ENCODE assay signal across 13 cellular contexts in genomic region chr5:80220268-80220897, GRCh38. TPM values are rescaled to one million over a fixed set of nuclear protein-coding genes. Genes with fewer than 3 reads are reported as not detected.
A peak's percentile ranks its signal among the peaks of the same experiment; 100 is the strongest.
DNase-seq lines count a peak whose midpoint lies in the region; ATAC-seq and TF ChIP-seq lines count a peak whose summit lies in the region.
"Had no signal": no experiment of that assay in that cellular context is flagged by ENCODE, and none has a peak within 500 bp of the region (broad histone marks: within the 10 kb centered on the region; RNA-seq: fewer than 3 reads in every experiment).

No MANE protein-coding gene starts in this region.

- POLR2A ChIA-PET in CD4-positive, alpha-beta memory T cell (lab: Charles Lee; ENCODE audit: partially characterized antibody), result interaction anchor here (0.7 to 1.8 kb wide), 2 partner anchors 34 to 35 kb away, joined by 3 to 5 read pairs; partner anchors contain the start of gene SERINC5
- POLR2A ChIA-PET in activated CD8-positive, alpha-beta T cell treated with anti-CD3 and anti-CD28 coated beads, Interleukin-2, amount 10 ng/mL, durations not matched to agents 7 days and 5 days (lab: Charles Lee), result no interaction called here

- no peak for ATAC-seq in activated CD8-positive, alpha-beta T cell treated with anti-CD3 and anti-CD28 coated beads, Interleukin-2, amount 10 ng/mL, durations not matched to agents 7 days and 5 days
- ATAC-seq in omental fat pad (ENCODE audit: low FRiP score) (no peak), HG03095 (IDR thresholded peaks at IDR 0.05; ENCODE audit: unreplicated experiment) (no peak)

- H3K27ac ChIP-seq in CD4-positive, alpha-beta memory T cell (ENCODE audit: low read depth, low read length), result no peak overlapping the region
- peak overlapping the region; percentile 41 to 56 for H3K27ac ChIP-seq in liver (ENCODE audit: low read depth in 1 of 2, low read length in 2 of 2)
- H3K27ac ChIP-seq: KMS-11, sigmoid colon, thoracic aorta had no signal

- H3K36me3 Mint-ChIP-seq in CD4-positive, alpha-beta memory T cell, result peaks cover 41 to 54% of the 10 kb centered on the region in 2 donors
- peaks cover 45% of the 10 kb centered on the region for H3K36me3 Mint-ChIP-seq in activated CD8-positive, alpha-beta T cell treated with anti-CD3 and anti-CD28 coated beads, Interleukin-2, amount 10 ng/mL, durations not matched to agents 7 days and 5 days (ENCODE audit: low read depth)

- H3K27me3 Mint-ChIP-seq in CD4-positive, alpha-beta memory T cell, result no peaks in the 10 kb centered on the region
- no peaks in the 10 kb centered on the region for H3K27me3 Mint-ChIP-seq in activated CD8-positive, alpha-beta T cell treated with anti-CD3 and anti-CD28 coated beads, Interleukin-2, amount 10 ng/mL, durations not matched to agents 7 days and 5 days (ENCODE audit: low read depth)
- H3K27me3 Mint-ChIP-seq: CD8-positive, alpha-beta memory T cell had no signal

- H3K9ac ChIP-seq in liver (ENCODE audit: low read depth in 1 of 2, low read length in 2 of 2), result no peak overlapping the region
- H3K9ac ChIP-seq: KMS-11 had no signal

- TF ChIP-seq CTCF in liver (IDR thresholded peaks at IDR 0.05; ENCODE audit: low read depth, low read length, missing input control), result no peak
- TF ChIP-seq CTCF in omental fat pad (IDR thresholded peaks at IDR 0.05), result no peak

- peaks cover 6% of the 10 kb centered on the region for H3K36me3 ChIP-seq in CD4-positive, alpha-beta memory T cell (ENCODE audit: insufficient read depth, low read length)
- no peaks in the 10 kb centered on the region for H3K36me3 ChIP-seq in liver (ENCODE audit: control insufficient read depth in 4 of 4, insufficient read depth in 3 of 4, low read depth in 1 of 4, low read length in 3 of 4)
- H3K36me3 ChIP-seq: sigmoid colon, thoracic aorta had no signal

- no peaks in the 10 kb centered on the region for H3K27me3 ChIP-seq in CD4-positive, alpha-beta memory T cell (ENCODE audit: insufficient read depth, low read length)
- no peaks in the 10 kb centered on the region for H3K27me3 ChIP-seq in liver (ENCODE audit: control insufficient read depth in 4 of 4, insufficient read depth in 4 of 4, low read length in 3 of 4)
- H3K27me3 ChIP-seq: sigmoid colon had no signal

- no peak for DNase-seq in CD4-positive, alpha-beta memory T cell
- DNase-seq in Jurkat, Clone E6-1 (ENCODE audit: low read depth, low spot score), result peak; percentile 63
- no peak for DNase-seq in activated CD8-positive, alpha-beta T cell treated with anti-CD3 and anti-CD28 coated beads, Interleukin-2, amount 10 ng/mL, durations not matched to agents 7 days and 5 days
- no peak for DNase-seq in omental fat pad (ENCODE audit: low spot score)
- no peak for DNase-seq in NCI-H2171 treated with DMSO at 0.1 percent for 48 hours (lab: John Stamatoyannopoulos, UW)
- DNase-seq in stimulated activated CD4-positive, alpha-beta T cell treated with anti-CD3 and anti-CD28 coated beads, Interleukin-2, amount 100 ng/mL, for 48 hours, result no peak
- DNase-seq: CD8-positive, alpha-beta memory T cell; effector CD4-positive, alpha-beta T cell; sigmoid colon had no signal

- WGBS in liver, result 94% methylated on average over 5 of the region's 5 CpGs

- intact Hi-C loops in CD4-positive, alpha-beta memory T cell (cut with micrococcal nuclease), result no loop called here

- H3K9me3 Mint-ChIP-seq in CD4-positive, alpha-beta memory T cell, result no peaks in the 10 kb centered on the region
- peaks cover 2% of the 10 kb centered on the region for H3K9me3 Mint-ChIP-seq in activated CD8-positive, alpha-beta T cell treated with anti-CD3 and anti-CD28 coated beads, Interleukin-2, amount 10 ng/mL, durations not matched to agents 7 days and 5 days (ENCODE audit: insufficient read depth)
- H3K9me3 Mint-ChIP-seq: CD8-positive, alpha-beta memory T cell had no signal

- H3K4me3 Mint-ChIP-seq in CD4-positive, alpha-beta memory T cell, result peak overlapping the region in 5 of 8 donors; percentile 39 to 63 (median 44)
- no peak overlapping the region for H3K4me3 Mint-ChIP-seq in activated CD8-positive, alpha-beta T cell treated with anti-CD3 and anti-CD28 coated beads, Interleukin-2, amount 10 ng/mL, durations not matched to agents 7 days and 5 days

- CTCF ChIA-PET in CD4-positive, alpha-beta memory T cell (lab: Charles Lee; ENCODE audit: partially characterized antibody), result no interaction called here
- CTCF ChIA-PET in activated CD8-positive, alpha-beta T cell treated with anti-CD3 and anti-CD28 coated beads, Interleukin-2, amount 10 ng/mL, durations not matched to agents 7 days and 5 days (lab: Charles Lee), result interaction anchor here (1.3 kb wide), 1 partner anchor 11 kb away, joined by 3 read pairs; no protein-coding TSS in a partner anchor

- peak overlapping the region; percentile 60 to 99 (median 80) for H3K27ac Mint-ChIP-seq in CD4-positive, alpha-beta memory T cell
- peak overlapping the region; percentile 55 for H3K27ac Mint-ChIP-seq in activated CD8-positive, alpha-beta T cell treated with anti-CD3 and anti-CD28 coated beads, Interleukin-2, amount 10 ng/mL, durations not matched to agents 7 days and 5 days

- H3K4me3 ChIP-seq in CD4-positive, alpha-beta memory T cell (ENCODE audit: low read length in 2 of 2), result no peak overlapping the region
- no peak overlapping the region for H3K4me3 ChIP-seq in Jurkat, Clone E6-1 (ENCODE audit: low read length)
- H3K4me3 ChIP-seq in liver (ENCODE audit: low read depth in 1 of 3, low read length in 3 of 3), result no peak overlapping the region
- H3K4me3 ChIP-seq: sigmoid colon, thoracic aorta had no signal

- H3K4me1 Mint-ChIP-seq in CD4-positive, alpha-beta memory T cell, result peaks cover 56 to 80% (median 68%) of the 10 kb centered on the region in 4 donors
- peaks cover 61% of the 10 kb centered on the region for H3K4me1 Mint-ChIP-seq in activated CD8-positive, alpha-beta T cell treated with anti-CD3 and anti-CD28 coated beads, Interleukin-2, amount 10 ng/mL, durations not matched to agents 7 days and 5 days (ENCODE audit: low read depth)

- no peaks in the 10 kb centered on the region for H3K9me3 ChIP-seq in CD4-positive, alpha-beta memory T cell (ENCODE audit: control insufficient read depth in 1 of 2, low read length in 2 of 2)
- H3K9me3 ChIP-seq in liver (ENCODE audit: control insufficient read depth in 4 of 4, low read length in 3 of 4), result no peaks in the 10 kb centered on the region
- H3K9me3 ChIP-seq: sigmoid colon, thoracic aorta had no signal

- TF ChIP-seq RAD21 in liver (IDR thresholded peaks at IDR 0.05), result no peak

- H3K4me1 ChIP-seq in CD4-positive, alpha-beta memory T cell (ENCODE audit: insufficient read depth, low read length), result peaks cover 80% of the 10 kb centered on the region
- peaks cover 11 to 48% (median 39%) of the 10 kb centered on the region in 4 donors for H3K4me1 ChIP-seq in liver (ENCODE audit: control insufficient read depth in 4 of 4, insufficient read depth in 4 of 4, low read length in 3 of 4)

TF ChIP-seq in liver, 16 proteins besides CTCF, POLR2A, EP300 and RAD21:
- TF ChIP-seq HNF4A (conservative IDR thresholded peaks at IDR 0.05) (no peak), FOXA2 (IDR thresholded peaks at IDR 0.05) (no peak), NR2F2 (IDR thresholded peaks at IDR 0.05) (no peak), REST (IDR thresholded peaks at IDR 0.05) (no peak), YY1 (IDR thresholded peaks at IDR 0.05) (no peak), RXRA (IDR thresholded peaks at IDR 0.05) (no peak), EGR1 (IDR thresholded peaks at IDR 0.05; ENCODE audit: low read depth in 2 of 2) (no peak)
- TF ChIP-seq, protein P1, sequence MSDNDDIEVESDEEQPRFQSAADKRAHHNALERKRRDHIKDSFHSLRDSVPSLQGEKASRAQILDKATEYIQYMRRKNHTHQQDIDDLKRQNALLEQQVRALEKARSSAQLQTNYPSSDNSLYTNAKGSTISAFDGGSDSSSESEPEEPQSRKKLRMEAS (IDR thresholded peaks at IDR 0.05), result no peak
- TF ChIP-seq, protein P2, sequence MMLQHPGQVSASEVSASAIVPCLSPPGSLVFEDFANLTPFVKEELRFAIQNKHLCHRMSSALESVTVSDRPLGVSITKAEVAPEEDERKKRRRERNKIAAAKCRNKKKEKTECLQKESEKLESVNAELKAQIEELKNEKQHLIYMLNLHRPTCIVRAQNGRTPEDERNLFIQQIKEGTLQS (IDR thresholded peaks at IDR 0.05), result no peak
TF ChIP-seq in liver: peak in this region for 0.

RNA-seq across cellular contexts. Expression of gene SERINC5, which starts 35.5 kb away (rescaled TPM):
- total RNA-seq in CD4-positive, alpha-beta memory T cell, result 100 to 1,000 TPM; 153 to 165 TPM
- 10 to 100 TPM; 20.7 to 35.2 TPM for polyA plus RNA-seq in CD4-positive, alpha-beta memory T cell
- 50.4 TPM for polyA plus RNA-seq in Jurkat, Clone E6-1 (2012; ENCODE audit: insufficient read depth, insufficient read length)
- 10 to 100 TPM; 52.5 to 54.5 TPM for total RNA-seq in activated CD8-positive, alpha-beta T cell treated with anti-CD3 and anti-CD28 coated beads, Interleukin-2, amount 10 ng/mL, durations not matched to agents 7 days and 5 days
- total RNA-seq in liver (10 to 100 TPM; 37.4 to 82.3 TPM), omental fat pad (10 to 100 TPM; 19.5 to 32.8 (median 25.6) TPM)
- 10 to 100 TPM; 22.2 to 26.6 TPM for polyA plus RNA-seq in liver
